Comparison of ENCODE assay signal across 8 cellular contexts in genomic region chr16:87702325-87702811, GRCh38.
DNase-seq lines count a peak whose midpoint lies in the region; ATAC-seq, FAIRE-seq and TF ChIP-seq lines count a peak whose summit lies in the region.

No MANE protein-coding gene starts in this region.

- no peaks in the 10 kb centered on the region for H3K27me3 ChIP-seq in CD4-positive, CD25-positive, alpha-beta regulatory T cell (ENCODE audit: control insufficient read depth, insufficient read depth, low read length)
- H3K27me3 ChIP-seq in transverse colon, result no peaks in the 10 kb centered on the region

- peaks cover 33% of the 10 kb centered on the region for H3K4me1 ChIP-seq in CD4-positive, CD25-positive, alpha-beta regulatory T cell (ENCODE audit: control insufficient read depth, insufficient read depth, low read length, poor library complexity, severe bottlenecking)
- H3K4me1 ChIP-seq in kidney (ENCODE audit: control insufficient read depth in 1 of 2, insufficient read depth in 1 of 2, low read depth in 1 of 2, low read length in 2 of 2) (peaks cover 0 to 2% of the 10 kb centered on the region in 2 donors), transverse colon (no peaks in the 10 kb centered on the region)

- peaks cover 0 to 52% (median 21%) of the 10 kb centered on the region in 4 donors for H3K4me1 Mint-ChIP-seq in CD4-positive, CD25-positive, alpha-beta regulatory T cell

- no peak for TF ChIP-seq EP300 in transverse colon (IDR thresholded peaks at IDR 0.05; ENCODE audit: low read depth)

- peak overlapping the region; percentile 45 for H3K27ac ChIP-seq in CD4-positive, CD25-positive, alpha-beta regulatory T cell (ENCODE audit: insufficient read depth, low read length, poor library complexity, severe bottlenecking)
- no peak overlapping the region for H3K27ac ChIP-seq in kidney (ENCODE audit: low read depth in 2 of 2, low read length in 2 of 2)
- peak overlapping the region in 1 of 4 donors; percentile 30 for H3K27ac ChIP-seq in transverse colon

- peak overlapping the region; percentile 58 for H3K4me3 ChIP-seq in CD4-positive, CD25-positive, alpha-beta regulatory T cell (ENCODE audit: low read depth, low read length)
- H3K4me3 ChIP-seq in kidney (ENCODE audit: low read length in 2 of 2) (no peak overlapping the region), transverse colon (no peak overlapping the region)

- TF ChIP-seq POLR2A in transverse colon (IDR thresholded peaks at IDR 0.05), result no peak

- in situ Hi-C loops in transverse colon (cut with MboI; ENCODE audit: low pct_ligation_motif_present in 1 of 4, low pct_unique_long_range_greater_than_20kb in 1 of 4, low sequenced_read_pairs in 3 of 4), result no loop called here

- peak; percentile 63 to 67 for ATAC-seq in CD4-positive, CD25-positive, alpha-beta regulatory T cell (ENCODE audit: low read depth in 2 of 2)
- peak; percentile 56 for ATAC-seq in GM21360 (IDR thresholded peaks at IDR 0.05; ENCODE audit: unreplicated experiment)

- H3K4me3 Mint-ChIP-seq in CD4-positive, CD25-positive, alpha-beta regulatory T cell, result peak overlapping the region in 3 of 4 donors; percentile 38 to 69 (median 65)

- peaks cover 4% of the 10 kb centered on the region for H3K36me3 ChIP-seq in CD4-positive, CD25-positive, alpha-beta regulatory T cell (ENCODE audit: control insufficient read depth, insufficient read depth, low read length)
- H3K36me3 ChIP-seq in kidney (ENCODE audit: control insufficient read depth in 1 of 2, insufficient read depth in 2 of 2, low read length in 2 of 2) (peaks cover 0 to 4% of the 10 kb centered on the region in 2 donors), transverse colon (peaks cover 0 to 5% (median 0%) of the 10 kb centered on the region in 4 donors)

- no peaks in the 10 kb centered on the region for H3K9me3 ChIP-seq in CD4-positive, CD25-positive, alpha-beta regulatory T cell (ENCODE audit: control insufficient read depth in 2 of 2, low read length in 2 of 2)
- H3K9me3 ChIP-seq in kidney (ENCODE audit: control insufficient read depth in 1 of 2, low read length in 2 of 2) (no peaks in the 10 kb centered on the region), transverse colon (no peaks in the 10 kb centered on the region)

- H3K27me3 Mint-ChIP-seq in CD4-positive, CD25-positive, alpha-beta regulatory T cell, result no peaks in the 10 kb centered on the region

- no peak overlapping the region for H3K9ac ChIP-seq in kidney (ENCODE audit: low read length in 2 of 2)

- WGBS in transverse colon (ENCODE audit: low coverage in 1 of 2), 2 donors, result 72% methylated on average over 14 of the region's 19 CpGs; no CpG with 5 or more reads in 1 of the 2 donors

- H3K27ac Mint-ChIP-seq in CD4-positive, CD25-positive, alpha-beta regulatory T cell, result peak overlapping the region; percentile 87 to 97 (median 92)

- DNase-seq in CD4-positive, CD25-positive, alpha-beta regulatory T cell, result peak in 2 of 3 donors; percentile 20 to 76
- DNase-seq in KG1 (lab: John Stamatoyannopoulos, UW), result peak; percentile 54
- peak; percentile 31 for DNase-seq in activated naive CD4-positive, alpha-beta T cell treated with anti-CD3 and anti-CD28 coated beads, Interleukin-2, amount 50 U/mL, for 16 hours
- DNase-seq in kidney, result no peak
- peak; percentile 57 for DNase-seq in transverse colon
- no peak for DNase-seq in SW 1271 (lab: John Stamatoyannopoulos, UW)
- no peak for DNase-seq in NCI-H69 (lab: John Stamatoyannopoulos, UW)

- intact Hi-C loops in kidney (cut with DNase I), result no loop called here
- intact Hi-C loops in transverse colon (cut with DNase I; ENCODE audit: low total_unique reads), result no loop called here

- H3K9me3 Mint-ChIP-seq in CD4-positive, CD25-positive, alpha-beta regulatory T cell, result no peaks in the 10 kb centered on the region

- peak; percentile 17 for TF ChIP-seq CTCF in kidney (IDR thresholded peaks at IDR 0.05; ENCODE audit: borderline replicate concordance, extremely low read depth, insufficient read depth)
- TF ChIP-seq CTCF in transverse colon (IDR thresholded peaks at IDR 0.05), result peak in 3 of 5 experiments; percentile 20 to 29 (median 23)

- no peak for FAIRE-seq in kidney (lab: Jason Lieb, UNC)

- no peaks in the 10 kb centered on the region for H3K36me3 Mint-ChIP-seq in CD4-positive, CD25-positive, alpha-beta regulatory T cell

Comparison
In these comparisons a context has a peak if more than half of its experiments do, and no peak if none do; other contexts are left out.
1. DNase-seq: peak in CD4-positive, CD25-positive, alpha-beta regulatory T cell (2 of 3), KG1 (single experiment), activated naive CD4-positive, alpha-beta T cell treated with anti-CD3 and anti-CD28 coated beads, Interleukin-2, amount 50 U/mL, for 16 hours (single experiment) and transverse colon (single experiment); none in kidney (single experiment), SW 1271 (0 of 2) and NCI-H69 (single experiment).